ENCODE assay signal across 8 cellular contexts in genomic region chr2:161063074-161063945, GRCh38.
A peak's percentile ranks its signal among the peaks of the same experiment; 100 is the strongest.
DNase-seq lines count a peak whose midpoint lies in the region; ATAC-seq and TF ChIP-seq lines count a peak whose summit lies in the region.

No MANE protein-coding gene starts in this region.

- BruUV-seq in PC-3 (replicated peaks; lab: Mats Ljungman, UMichigan), result no TSS peak

- no peak overlapping the region for H3K4me3 Mint-ChIP-seq in neural progenitor cell

- H3K79me2 ChIP-seq in PC-3 (ENCODE audit: low read length), result no peaks in the 10 kb centered on the region
- H3K79me2 ChIP-seq in neural progenitor cell (ENCODE audit: low read depth), result no peaks in the 10 kb centered on the region

- no peak overlapping the region for H3K27ac Mint-ChIP-seq in neural progenitor cell

- H3K4me3 ChIP-seq in PC-3 (ENCODE audit: low read length) (no peak overlapping the region), fibroblast of mammary gland (ENCODE audit: control insufficient read depth, low read depth, low read length) (no peak overlapping the region), neural progenitor cell (no peak overlapping the region), stomach smooth muscle (ENCODE audit: low read length in 2 of 2) (peak overlapping the region; percentile 36 to 56)

- H3K9me2 ChIP-seq in PC-3 (replicated peaks; ENCODE audit: low read length), result no peaks in the 10 kb centered on the region

- H3K9me3 Mint-ChIP-seq in neural progenitor cell, result no peaks in the 10 kb centered on the region

- H3K4me2 ChIP-seq in PC-3 (ENCODE audit: low read length), result peak overlapping the region; percentile 43
- no peak overlapping the region for H3K4me2 ChIP-seq in neural progenitor cell

- H4K20me1 ChIP-seq in PC-3 (ENCODE audit: low read length), result no peaks in the 10 kb centered on the region
- no peaks in the 10 kb centered on the region for H4K20me1 ChIP-seq in neural progenitor cell (ENCODE audit: low read depth)

- H3K27me3 ChIP-seq in PC-3 (ENCODE audit: low read length), result no peaks in the 10 kb centered on the region
- H3K27me3 ChIP-seq in neural progenitor cell, result no peaks in the 10 kb centered on the region
- no peaks in the 10 kb centered on the region for H3K27me3 ChIP-seq in stomach smooth muscle (ENCODE audit: control insufficient read depth in 1 of 2, insufficient read depth in 2 of 2, low read length in 2 of 2)

- H2AFZ ChIP-seq in PC-3 (ENCODE audit: low read length) (peak overlapping the region; percentile 35), neural progenitor cell (replicated peaks) (peak overlapping the region; percentile 71)

- H3K27me3 Mint-ChIP-seq in neural progenitor cell (ENCODE audit: insufficient read depth, low read depth), result peaks cover 2% of the 10 kb centered on the region

- POLR2A ChIA-PET in PC-3 (lab: Charles Lee; ENCODE audit: unreplicated experiment), result no interaction called here

- intact Hi-C loops in PC-3 (cut with micrococcal nuclease), result loop anchor here (5.0 to 10.0 kb wide), 5 partner anchors 56 to 809 kb away; partner anchors contain the start of gene TANK

- TF ChIP-seq CTCF in PC-3 (conservative IDR thresholded peaks at IDR 0.05; ENCODE audit: low read depth, low read length), result peak; percentile 96
- TF ChIP-seq CTCF in fibroblast of mammary gland (conservative IDR thresholded peaks at IDR 0.05; ENCODE audit: control insufficient read depth, insufficient read depth, low read depth, low read length), result peak; percentile 95
- TF ChIP-seq CTCF in neural progenitor cell (IDR thresholded peaks at IDR 0.05), result peak; percentile 94

- H3K4me1 ChIP-seq in PC-3 (ENCODE audit: insufficient read depth, low read length) (peaks cover 3% of the 10 kb centered on the region; the same call in 1 of the 2 replicates), neural progenitor cell (no peaks in the 10 kb centered on the region), stomach smooth muscle (ENCODE audit: control insufficient read depth, insufficient read depth, low read length) (peaks cover 3% of the 10 kb centered on the region)

- H3K36me3 ChIP-seq in PC-3 (ENCODE audit: low read depth, low read length), result no peaks in the 10 kb centered on the region
- no peaks in the 10 kb centered on the region for H3K36me3 ChIP-seq in neural progenitor cell
- H3K36me3 ChIP-seq in stomach smooth muscle (ENCODE audit: control insufficient read depth in 2 of 2, insufficient read depth in 2 of 2, low read length in 2 of 2), result no peaks in the 10 kb centered on the region

- peaks cover 4% of the 10 kb centered on the region for H3K4me1 Mint-ChIP-seq in neural progenitor cell

- in situ Hi-C loops in KBM-7 (cut with MboI; ENCODE audit: low pct_unique_long_range_greater_than_20kb, low sequenced_read_pairs), result no loop called here

- H3K27ac ChIP-seq in PC-3 (ENCODE audit: low read length) (no peak overlapping the region), neural progenitor cell (no peak overlapping the region), stomach smooth muscle (ENCODE audit: low read length) (no peak overlapping the region)

- H3K9ac ChIP-seq in PC-3 (ENCODE audit: low read length) (no peak overlapping the region), neural progenitor cell (no peak overlapping the region), stomach smooth muscle (ENCODE audit: low read length in 2 of 2) (peak overlapping the region in 1 of 2 donors; percentile 54)

- H3K9me3 ChIP-seq in PC-3 (ENCODE audit: low read length) (no peaks in the 10 kb centered on the region), neural progenitor cell (ENCODE audit: low read depth) (no peaks in the 10 kb centered on the region), stomach smooth muscle (ENCODE audit: control insufficient read depth in 2 of 2, low read length in 2 of 2) (no peaks in the 10 kb centered on the region)

- H3K36me3 Mint-ChIP-seq in neural progenitor cell, result no peaks in the 10 kb centered on the region

- peak; percentile 96 for ATAC-seq in GM21723 (IDR thresholded peaks at IDR 0.05; ENCODE audit: unreplicated experiment)
- peak; percentile 86 for ATAC-seq in PC-3

- no peaks in the 10 kb centered on the region for H3F3A ChIP-seq in PC-3 (ENCODE audit: low read length, unreplicated experiment)
- no peaks in the 10 kb centered on the region for H3F3A ChIP-seq in neural progenitor cell (ENCODE audit: low read depth)

- DNase-seq in EH (ENCODE audit: low read depth), result peak; percentile 82
- DNase-seq in KBM-7, result peak; percentile 76
- peak; percentile 93 for DNase-seq in PC-3
- DNase-seq in activated T-cell treated with anti-CD3 and anti-CD28 coated beads, Interleukin-2, amount 50 U/mL, for 48 hours, result peak; percentile 72 to 74
- peak; percentile 91 for DNase-seq in fibroblast of mammary gland (ENCODE audit: low read depth)
- peak; percentile 85 for DNase-seq in neural progenitor cell (ENCODE audit: low spot score)

- CTCF ChIA-PET in PC-3 (lab: Charles Lee), result interaction anchor here (0.5 to 1.5 kb wide), 6 partner anchors 21 to 1306 kb away, joined by 3 to 7 read pairs (median 4); no protein-coding TSS in a partner anchor

Comparison
In these comparisons a context has a peak if more than half of its experiments do, and no peak if none do; other contexts are left out.
1. H3K4me3 ChIP-seq: peak in stomach smooth muscle (2 of 2); none in PC-3 (single experiment), fibroblast of mammary gland (single experiment) and neural progenitor cell (single experiment).
2. Peak in every context shown above with its lines, with median percentiles within 50 percentile points of each other: DNase-seq and CTCF ChIP-seq.